Comparison of ENCODE assay signal across 8 cellular contexts in genomic region chr2:132415256-132416079, GRCh38. TPM values are rescaled to one million over a fixed set of nuclear protein-coding genes. Genes with fewer than 3 reads are reported as not detected.
DNase-seq lines count a peak whose midpoint lies in the region; ATAC-seq and TF ChIP-seq lines count a peak whose summit lies in the region.

No MANE protein-coding gene starts in this region.

- CTCF ChIA-PET in activated CD8-positive, alpha-beta T cell treated with anti-CD3 and anti-CD28 coated beads for 36 hours (lab: Charles Lee), result no interaction called here

- ATAC-seq in activated CD8-positive, alpha-beta T cell treated with anti-CD3 and anti-CD28 coated beads for 36 hours, result no peak
- no peak for ATAC-seq in HG03135 (IDR thresholded peaks at IDR 0.05; ENCODE audit: unreplicated experiment)

- TF ChIP-seq CTCF in activated CD8-positive, alpha-beta T cell treated with anti-CD3 and anti-CD28 coated beads for 36 hours (IDR thresholded peaks at IDR 0.05), result no peak

- peaks cover 18% of the 10 kb centered on the region for H3K27me3 Mint-ChIP-seq in activated CD8-positive, alpha-beta T cell treated with anti-CD3 and anti-CD28 coated beads for 36 hours
- peaks cover 20% of the 10 kb centered on the region for H3K27me3 Mint-ChIP-seq in activated CD4-positive, alpha-beta T cell treated with anti-CD3 and anti-CD28 coated beads, Interleukin-2, amount 10 ng/mL, durations not matched to agents 24 days and 14 days

- no peaks in the 10 kb centered on the region for H3K36me3 Mint-ChIP-seq in activated CD8-positive, alpha-beta T cell treated with anti-CD3 and anti-CD28 coated beads for 36 hours (ENCODE audit: low read depth)
- H3K36me3 Mint-ChIP-seq in activated CD4-positive, alpha-beta T cell treated with anti-CD3 and anti-CD28 coated beads, Interleukin-2, amount 10 ng/mL, durations not matched to agents 24 days and 14 days (ENCODE audit: low read depth), result no peaks in the 10 kb centered on the region

- H3K36me3 ChIP-seq in ES-I3 (ENCODE audit: insufficient read depth, low read length) (no peaks in the 10 kb centered on the region), NT2/D1 (ENCODE audit: insufficient read depth, insufficient read length, low read length) (no peaks in the 10 kb centered on the region), rectal smooth muscle tissue (ENCODE audit: control insufficient read depth, insufficient read depth, low read length) (no peaks in the 10 kb centered on the region)

- H3K4me3 ChIP-seq in NT2/D1 (ENCODE audit: insufficient read length, low read depth), result peak overlapping the region; percentile 49
- H3K4me3 ChIP-seq in rectal smooth muscle tissue (ENCODE audit: low read length), result peak overlapping the region; percentile 71

- no peak overlapping the region for H3K27ac Mint-ChIP-seq in activated CD8-positive, alpha-beta T cell treated with anti-CD3 and anti-CD28 coated beads for 36 hours
- no peak overlapping the region for H3K27ac Mint-ChIP-seq in activated CD4-positive, alpha-beta T cell treated with anti-CD3 and anti-CD28 coated beads, Interleukin-2, amount 10 ng/mL, durations not matched to agents 24 days and 14 days

- POLR2A ChIA-PET in activated CD8-positive, alpha-beta T cell treated with anti-CD3 and anti-CD28 coated beads for 36 hours (lab: Charles Lee), result no interaction called here

- no peaks in the 10 kb centered on the region for H3K9me3 Mint-ChIP-seq in activated CD8-positive, alpha-beta T cell treated with anti-CD3 and anti-CD28 coated beads for 36 hours
- no peaks in the 10 kb centered on the region for H3K9me3 Mint-ChIP-seq in activated CD4-positive, alpha-beta T cell treated with anti-CD3 and anti-CD28 coated beads, Interleukin-2, amount 10 ng/mL, durations not matched to agents 24 days and 14 days

- no peak overlapping the region for H3K4me3 Mint-ChIP-seq in activated CD8-positive, alpha-beta T cell treated with anti-CD3 and anti-CD28 coated beads for 36 hours
- no peak overlapping the region for H3K4me3 Mint-ChIP-seq in activated CD4-positive, alpha-beta T cell treated with anti-CD3 and anti-CD28 coated beads, Interleukin-2, amount 10 ng/mL, durations not matched to agents 24 days and 14 days

- H3K4me1 Mint-ChIP-seq in activated CD8-positive, alpha-beta T cell treated with anti-CD3 and anti-CD28 coated beads for 36 hours (ENCODE audit: low read depth), result no peaks in the 10 kb centered on the region
- H3K4me1 Mint-ChIP-seq in activated CD4-positive, alpha-beta T cell treated with anti-CD3 and anti-CD28 coated beads, Interleukin-2, amount 10 ng/mL, durations not matched to agents 24 days and 14 days, result no peaks in the 10 kb centered on the region

- H3K9ac ChIP-seq in ES-I3 (ENCODE audit: low read depth, low read length), result peak overlapping the region; percentile 60; the same call in 1 of the 2 replicates
- peak overlapping the region; percentile 82 for H3K9ac ChIP-seq in NT2/D1 (ENCODE audit: insufficient read length, low read depth)
- H3K9ac ChIP-seq in rectal smooth muscle tissue (ENCODE audit: low read length), result peak overlapping the region; percentile 29

- H3K27ac ChIP-seq in rectal smooth muscle tissue (ENCODE audit: low read depth, low read length), result peak overlapping the region; percentile 14

- H3K9me3 ChIP-seq in ES-I3 (ENCODE audit: control insufficient read depth, insufficient read depth, low read length), result no peaks in the 10 kb centered on the region
- no peaks in the 10 kb centered on the region for H3K9me3 ChIP-seq in NT2/D1 (ENCODE audit: insufficient read depth, low read length)

- DNase-seq in NT2/D1 (ENCODE audit: low read depth, low spot score) (no peak), fibroblast of peridontal ligament (ENCODE audit: extremely low read depth) (peak; percentile 34), H4 (ENCODE audit: low spot score) (no peak)
- no peak for DNase-seq in activated CD8-positive, alpha-beta T cell treated with anti-CD3 and anti-CD28 coated beads for 36 hours
- no peak for DNase-seq in activated CD4-positive, alpha-beta T cell treated with anti-CD3 and anti-CD28 coated beads, Interleukin-2, amount 10 ng/mL, durations not matched to agents 24 days and 14 days

- H3K4me1 ChIP-seq in ES-I3 (ENCODE audit: insufficient read depth, low read length) (no peaks in the 10 kb centered on the region), NT2/D1 (ENCODE audit: insufficient read depth, insufficient read length) (peaks cover 2% of the 10 kb centered on the region), rectal smooth muscle tissue (ENCODE audit: control insufficient read depth, insufficient read depth, low read length) (peaks cover 4% of the 10 kb centered on the region)

- H3K27me3 ChIP-seq in NT2/D1 (ENCODE audit: insufficient read depth, insufficient read length) (peaks cover 31% of the 10 kb centered on the region), rectal smooth muscle tissue (ENCODE audit: control insufficient read depth, insufficient read depth, low read length) (no peaks in the 10 kb centered on the region)

- intact Hi-C loops in activated CD8-positive, alpha-beta T cell treated with anti-CD3 and anti-CD28 coated beads for 36 hours (cut with micrococcal nuclease), result no loop called here
- intact Hi-C loops in activated CD4-positive, alpha-beta T cell treated with anti-CD3 and anti-CD28 coated beads, Interleukin-2, amount 10 ng/mL, durations not matched to agents 24 days and 14 days (cut with micrococcal nuclease), result no loop called here

RNA-seq across cellular contexts. Expression of gene GPR39, which starts 1.1 kb away (rescaled TPM):
- not detected for total RNA-seq in activated CD8-positive, alpha-beta T cell treated with anti-CD3 and anti-CD28 coated beads for 36 hours
- total RNA-seq in activated CD4-positive, alpha-beta T cell treated with anti-CD3 and anti-CD28 coated beads, Interleukin-2, amount 10 ng/mL, durations not matched to agents 24 days and 14 days, result not detected in 2 replicates
- total RNA-seq in H4 (2014; rRNA removed; shearing (Covaris generic)), result 4.2 and 5.1 TPM in 2 replicates

Comparison
In these comparisons a context has a peak if more than half of its experiments do, and no peak if none do; other contexts are left out.
1. H3K9ac ChIP-seq: peak in every context shown above with its lines; median percentile 82 in NT2/D1; 60 in ES-I3; 29 in rectal smooth muscle tissue.